ENCODE assay signal across 7 cellular contexts in genomic region chr2:76973610-76974009, GRCh38.
"Had no signal": no experiment of that assay in that cellular context is flagged by ENCODE, and none has a peak within 500 bp of the region (broad histone marks: within the 10 kb centered on the region; RNA-seq: fewer than 3 reads in every experiment).

No MANE protein-coding gene starts in this region.

- FAIRE-seq: GM12878, GM12891, GM12892, GM18507, GM19239 had no signal

- DNase-seq: GDM1, GF-D8 had no signal

- H3K4me3 ChIP-seq: GM12878 had no signal
